ENCODE assay signal across 2 cellular contexts in genomic region chr17:21551081-21551881, GRCh38.
TF ChIP-seq lines count a peak whose summit lies in the region.

No MANE protein-coding gene starts in this region.

TF ChIP-seq in HEK293, 187 proteins besides CTCF, POLR2A, EP300 and RAD21 (continued from another document and continues in another):
- TF ChIP-seq ZNF677 (tag by site-specific recombination; IDR thresholded peaks at IDR 0.05) = no peak
- TF ChIP-seq BCL11A (tag by site-specific recombination; IDR thresholded peaks at IDR 0.05; ENCODE audit: low read depth) = no peak
- no peak for TF ChIP-seq ZNF133 (tag by site-specific recombination; IDR thresholded peaks at IDR 0.05)
- TF ChIP-seq ZBTB20 (tag by site-specific recombination; IDR thresholded peaks at IDR 0.05) = peak; percentile 63
- peak; percentile 56 for TF ChIP-seq SP2 (tag by site-specific recombination; IDR thresholded peaks at IDR 0.05)
- no peak for TF ChIP-seq ZNF704 (tag by site-specific recombination; IDR thresholded peaks at IDR 0.05)
- peak; percentile 68; the same call in 1 of the 2 replicates for TF ChIP-seq GFI1B (tag by site-specific recombination; IDR thresholded peaks at IDR 0.05)
- TF ChIP-seq, protein P1, sequence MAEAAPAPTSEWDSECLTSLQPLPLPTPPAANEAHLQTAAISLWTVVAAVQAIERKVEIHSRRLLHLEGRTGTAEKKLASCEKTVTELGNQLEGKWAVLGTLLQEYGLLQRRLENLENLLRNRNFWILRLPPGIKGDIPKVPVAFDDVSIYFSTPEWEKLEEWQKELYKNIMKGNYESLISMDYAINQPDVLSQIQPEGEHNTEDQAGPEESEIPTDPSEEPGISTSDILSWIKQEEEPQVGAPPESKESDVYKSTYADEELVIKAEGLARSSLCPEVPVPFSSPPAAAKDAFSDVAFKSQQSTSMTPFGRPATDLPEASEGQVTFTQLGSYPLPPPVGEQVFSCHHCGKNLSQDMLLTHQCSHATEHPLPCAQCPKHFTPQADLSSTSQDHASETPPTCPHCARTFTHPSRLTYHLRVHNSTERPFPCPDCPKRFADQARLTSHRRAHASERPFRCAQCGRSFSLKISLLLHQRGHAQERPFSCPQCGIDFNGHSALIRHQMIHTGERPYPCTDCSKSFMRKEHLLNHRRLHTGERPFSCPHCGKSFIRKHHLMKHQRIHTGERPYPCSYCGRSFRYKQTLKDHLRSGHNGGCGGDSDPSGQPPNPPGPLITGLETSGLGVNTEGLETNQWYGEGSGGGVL (tag by site-specific recombination; IDR thresholded peaks at IDR 0.05) = no peak
- no peak for TF ChIP-seq ZNF621 (tag by site-specific recombination; IDR thresholded peaks at IDR 0.05)
- no peak for TF ChIP-seq HOXD13 (CRISPR knock-in tag; IDR thresholded peaks at IDR 0.05; ENCODE audit: borderline replicate concordance)
- no peak for TF ChIP-seq ZNF571 (tag by site-specific recombination; IDR thresholded peaks at IDR 0.05)
- peak; percentile 22; the same call in 1 of the 2 replicates for TF ChIP-seq WT1 (tag by site-specific recombination; IDR thresholded peaks at IDR 0.05)
- no peak for TF ChIP-seq GLI4 (tag by site-specific recombination; IDR thresholded peaks at IDR 0.05)
- TF ChIP-seq ZFP3 (tag by site-specific recombination; IDR thresholded peaks at IDR 0.05; ENCODE audit: low read depth) = no peak
- TF ChIP-seq ZNF510 (tag by site-specific recombination; IDR thresholded peaks at IDR 0.05; ENCODE audit: insufficient replicate concordance) = no peak
- TF ChIP-seq PBX3 (CRISPR knock-in tag; IDR thresholded peaks at IDR 0.05) = no peak
- TF ChIP-seq ZNF548 (tag by site-specific recombination; IDR thresholded peaks at IDR 0.05) = no peak
- 0 out of 2 replicates have a peak, but pooled peaks have one; percentile 59 for TF ChIP-seq ZNF324 (tag by site-specific recombination; IDR thresholded peaks at IDR 0.05)
- TF ChIP-seq MZF1 (tag by site-specific recombination; IDR thresholded peaks at IDR 0.05; ENCODE audit: borderline replicate concordance) = no peak
- TF ChIP-seq ZNF391 (tag by site-specific recombination; IDR thresholded peaks at IDR 0.05; ENCODE audit: borderline replicate concordance, low read depth) = peak; percentile 60; the same call in 1 of the 2 replicates
- 0 out of 2 replicates have a peak, but pooled peaks have one; percentile 44 for TF ChIP-seq ZXDB (tag by site-specific recombination; IDR thresholded peaks at IDR 0.05)
- no peak for TF ChIP-seq ZBTB7A (tag by site-specific recombination; IDR thresholded peaks at IDR 0.05; ENCODE audit: low read depth)
- no peak for TF ChIP-seq ZNF580 (tag by site-specific recombination; IDR thresholded peaks at IDR 0.05)
- TF ChIP-seq ZNF37A (tag by site-specific recombination; IDR thresholded peaks at IDR 0.05) = no peak
- no peak for TF ChIP-seq YY2 (tag by site-specific recombination; IDR thresholded peaks at IDR 0.05)
- TF ChIP-seq ZNF202 (tag by site-specific recombination; IDR thresholded peaks at IDR 0.05; ENCODE audit: borderline replicate concordance) = no peak
- no peak for TF ChIP-seq ZNF555 (tag by site-specific recombination; conservative IDR thresholded peaks at IDR 0.05)
- TF ChIP-seq ZNF26 (tag by site-specific recombination; IDR thresholded peaks at IDR 0.05) = no peak
- peak; percentile 45; the same call in 1 of the 2 replicates for TF ChIP-seq YY1 (tag by site-specific recombination; IDR thresholded peaks at IDR 0.05)

TF ChIP-seq in HepG2, 621 proteins besides CTCF, POLR2A, EP300 and RAD21 (continued from another document and continues in another):
- TF ChIP-seq, protein P2, sequence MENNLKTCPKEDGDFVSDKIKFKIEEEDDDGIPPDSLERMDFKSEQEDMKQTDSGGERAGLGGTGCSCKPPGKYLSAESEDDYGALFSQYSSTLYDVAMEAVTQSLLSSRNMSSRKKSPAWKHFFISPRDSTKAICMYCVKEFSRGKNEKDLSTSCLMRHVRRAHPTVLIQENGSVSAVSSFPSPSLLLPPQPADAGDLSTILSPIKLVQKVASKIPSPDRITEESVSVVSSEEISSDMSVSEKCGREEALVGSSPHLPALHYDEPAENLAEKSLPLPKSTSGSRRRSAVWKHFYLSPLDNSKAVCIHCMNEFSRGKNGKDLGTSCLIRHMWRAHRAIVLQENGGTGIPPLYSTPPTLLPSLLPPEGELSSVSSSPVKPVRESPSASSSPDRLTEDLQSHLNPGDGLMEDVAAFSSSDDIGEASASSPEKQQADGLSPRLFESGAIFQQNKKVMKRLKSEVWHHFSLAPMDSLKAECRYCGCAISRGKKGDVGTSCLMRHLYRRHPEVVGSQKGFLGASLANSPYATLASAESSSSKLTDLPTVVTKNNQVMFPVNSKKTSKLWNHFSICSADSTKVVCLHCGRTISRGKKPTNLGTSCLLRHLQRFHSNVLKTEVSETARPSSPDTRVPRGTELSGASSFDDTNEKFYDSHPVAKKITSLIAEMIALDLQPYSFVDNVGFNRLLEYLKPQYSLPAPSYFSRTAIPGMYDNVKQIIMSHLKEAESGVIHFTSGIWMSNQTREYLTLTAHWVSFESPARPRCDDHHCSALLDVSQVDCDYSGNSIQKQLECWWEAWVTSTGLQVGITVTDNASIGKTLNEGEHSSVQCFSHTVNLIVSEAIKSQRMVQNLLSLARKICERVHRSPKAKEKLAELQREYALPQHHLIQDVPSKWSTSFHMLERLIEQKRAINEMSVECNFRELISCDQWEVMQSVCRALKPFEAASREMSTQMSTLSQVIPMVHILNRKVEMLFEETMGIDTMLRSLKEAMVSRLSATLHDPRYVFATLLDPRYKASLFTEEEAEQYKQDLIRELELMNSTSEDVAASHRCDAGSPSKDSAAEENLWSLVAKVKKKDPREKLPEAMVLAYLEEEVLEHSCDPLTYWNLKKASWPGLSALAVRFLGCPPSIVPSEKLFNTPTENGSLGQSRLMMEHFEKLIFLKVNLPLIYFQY (CRISPR knock-in tag; IDR thresholded peaks at IDR 0.05; ENCODE audit: borderline replicate concordance) = 0 out of 2 replicates have a peak, but pooled peaks have one; percentile 22
- TF ChIP-seq NR1H2 (CRISPR knock-in tag; IDR thresholded peaks at IDR 0.05; ENCODE audit: borderline replicate concordance, low read depth) (peak; percentile 68; the same call in 1 of the 2 replicates), TCF12 (IDR thresholded peaks at IDR 0.05) (no peak), TCF12 (CRISPR knock-in tag; IDR thresholded peaks at IDR 0.05) (0 out of 2 replicates have a peak, but pooled peaks have one; percentile 29), ZNF777 (CRISPR knock-in tag; IDR thresholded peaks at IDR 0.05) (peak; percentile 48; the same call in 1 of the 2 replicates), GTF3A (CRISPR knock-in tag; conservative IDR thresholded peaks at IDR 0.05) (no peak), GFI1 (CRISPR knock-in tag; IDR thresholded peaks at IDR 0.05; ENCODE audit: borderline replicate concordance) (0 out of 2 replicates have a peak, but pooled peaks have one; percentile 50), ZNF629 (CRISPR knock-in tag; conservative IDR thresholded peaks at IDR 0.05) (no peak; the same call in 1 of the 2 replicates), YEATS4 (CRISPR knock-in tag; IDR thresholded peaks at IDR 0.05; ENCODE audit: borderline replicate concordance) (peak; percentile 54; the same call in 1 of the 2 replicates), TMF1 (CRISPR knock-in tag; IDR thresholded peaks at IDR 0.05; ENCODE audit: low read depth) (0 out of 2 replicates have a peak, but pooled peaks have one; percentile 55), ZNF83 (CRISPR knock-in tag; IDR thresholded peaks at IDR 0.05; ENCODE audit: borderline replicate concordance) (0 out of 2 replicates have a peak, but pooled peaks have one; percentile 43), HDAC1 (CRISPR knock-in tag; IDR thresholded peaks at IDR 0.05) (peak; percentile 65), AGO2 (optimal IDR thresholded peaks at IDR 0.05; ENCODE audit: low read depth, low read length) (peak; percentile 52), BORCS8-MEF2B (CRISPR knock-in tag; IDR thresholded peaks at IDR 0.05) (0 out of 2 replicates have a peak, but pooled peaks have one; percentile 53), KLF12 (CRISPR knock-in tag; IDR thresholded peaks at IDR 0.05; ENCODE audit: borderline replicate concordance) (peak; percentile 61; the same call in 1 of the 2 replicates), SPEN (CRISPR knock-in tag; IDR thresholded peaks at IDR 0.05; ENCODE audit: low read depth) (peak; percentile 35; the same call in 1 of the 2 replicates), NR0B2 (CRISPR knock-in tag; IDR thresholded peaks at IDR 0.05) (0 out of 2 replicates have a peak, but pooled peaks have one; percentile 64), ZNF317 (CRISPR knock-in tag; IDR thresholded peaks at IDR 0.05) (peak; percentile 66), HOXD1 (CRISPR knock-in tag; IDR thresholded peaks at IDR 0.05) (0 out of 2 replicates have a peak, but pooled peaks have one; percentile 20), HNF4G (IDR thresholded peaks at IDR 0.05; ENCODE audit: borderline replicate concordance, low read depth, low read length) (no peak), HNF4G (CRISPR knock-in tag; IDR thresholded peaks at IDR 0.05; ENCODE audit: borderline replicate concordance, low read depth) (0 out of 2 replicates have a peak, but pooled peaks have one; percentile 24), POGZ (CRISPR knock-in tag; IDR thresholded peaks at IDR 0.05) (peak; percentile 71), FIP1L1 (IDR thresholded peaks at IDR 0.05; ENCODE audit: borderline replicate concordance, insufficient read depth, low read depth, low read length) (no peak), NAIF1 (CRISPR knock-in tag; IDR thresholded peaks at IDR 0.05; ENCODE audit: borderline replicate concordance) (peak; percentile 39; the same call in 1 of the 2 replicates), CCAR2 (optimal IDR thresholded peaks at IDR 0.05; ENCODE audit: low read depth, low read length) (no peak)
- TF ChIP-seq, protein P3, sequence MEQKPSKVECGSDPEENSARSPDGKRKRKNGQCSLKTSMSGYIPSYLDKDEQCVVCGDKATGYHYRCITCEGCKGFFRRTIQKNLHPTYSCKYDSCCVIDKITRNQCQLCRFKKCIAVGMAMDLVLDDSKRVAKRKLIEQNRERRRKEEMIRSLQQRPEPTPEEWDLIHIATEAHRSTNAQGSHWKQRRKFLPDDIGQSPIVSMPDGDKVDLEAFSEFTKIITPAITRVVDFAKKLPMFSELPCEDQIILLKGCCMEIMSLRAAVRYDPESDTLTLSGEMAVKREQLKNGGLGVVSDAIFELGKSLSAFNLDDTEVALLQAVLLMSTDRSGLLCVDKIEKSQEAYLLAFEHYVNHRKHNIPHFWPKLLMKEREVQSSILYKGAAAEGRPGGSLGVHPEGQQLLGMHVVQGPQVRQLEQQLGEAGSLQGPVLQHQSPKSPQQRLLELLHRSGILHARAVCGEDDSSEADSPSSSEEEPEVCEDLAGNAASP (CRISPR knock-in tag; IDR thresholded peaks at IDR 0.05; ENCODE audit: borderline replicate concordance) = no peak
- TF ChIP-seq, protein P4, sequence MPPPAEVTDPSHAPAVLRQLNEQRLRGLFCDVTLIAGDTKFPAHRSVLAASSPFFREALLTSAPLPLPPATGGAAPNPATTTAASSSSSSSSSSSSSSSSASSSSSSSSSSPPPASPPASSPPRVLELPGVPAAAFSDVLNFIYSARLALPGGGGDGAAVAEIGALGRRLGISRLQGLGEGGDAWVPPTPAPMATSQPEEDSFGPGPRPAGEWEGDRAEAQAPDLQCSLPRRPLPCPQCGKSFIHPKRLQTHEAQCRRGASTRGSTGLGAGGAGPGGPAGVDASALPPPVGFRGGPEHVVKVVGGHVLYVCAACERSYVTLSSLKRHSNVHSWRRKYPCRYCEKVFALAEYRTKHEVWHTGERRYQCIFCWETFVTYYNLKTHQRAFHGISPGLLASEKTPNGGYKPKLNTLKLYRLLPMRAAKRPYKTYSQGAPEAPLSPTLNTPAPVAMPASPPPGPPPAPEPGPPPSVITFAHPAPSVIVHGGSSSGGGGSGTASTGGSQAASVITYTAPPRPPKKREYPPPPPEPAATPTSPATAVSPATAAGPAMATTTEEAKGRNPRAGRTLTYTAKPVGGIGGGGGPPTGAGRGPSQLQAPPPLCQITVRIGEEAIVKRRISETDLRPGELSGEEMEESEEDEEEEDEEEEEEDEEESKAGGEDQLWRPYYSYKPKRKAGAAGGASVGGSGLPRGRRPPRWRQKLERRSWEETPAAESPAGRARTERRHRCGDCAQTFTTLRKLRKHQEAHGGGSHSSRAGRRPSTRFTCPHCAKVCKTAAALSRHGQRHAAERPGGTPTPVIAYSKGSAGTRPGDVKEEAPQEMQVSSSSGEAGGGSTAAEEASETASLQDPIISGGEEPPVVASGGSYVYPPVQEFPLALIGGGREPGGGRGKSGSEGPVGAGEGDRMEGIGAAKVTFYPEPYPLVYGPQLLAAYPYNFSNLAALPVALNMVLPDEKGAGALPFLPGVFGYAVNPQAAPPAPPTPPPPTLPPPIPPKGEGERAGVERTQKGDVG (CRISPR knock-in tag; IDR thresholded peaks at IDR 0.05; ENCODE audit: borderline replicate concordance) = no peak
- TF ChIP-seq, protein P5, sequence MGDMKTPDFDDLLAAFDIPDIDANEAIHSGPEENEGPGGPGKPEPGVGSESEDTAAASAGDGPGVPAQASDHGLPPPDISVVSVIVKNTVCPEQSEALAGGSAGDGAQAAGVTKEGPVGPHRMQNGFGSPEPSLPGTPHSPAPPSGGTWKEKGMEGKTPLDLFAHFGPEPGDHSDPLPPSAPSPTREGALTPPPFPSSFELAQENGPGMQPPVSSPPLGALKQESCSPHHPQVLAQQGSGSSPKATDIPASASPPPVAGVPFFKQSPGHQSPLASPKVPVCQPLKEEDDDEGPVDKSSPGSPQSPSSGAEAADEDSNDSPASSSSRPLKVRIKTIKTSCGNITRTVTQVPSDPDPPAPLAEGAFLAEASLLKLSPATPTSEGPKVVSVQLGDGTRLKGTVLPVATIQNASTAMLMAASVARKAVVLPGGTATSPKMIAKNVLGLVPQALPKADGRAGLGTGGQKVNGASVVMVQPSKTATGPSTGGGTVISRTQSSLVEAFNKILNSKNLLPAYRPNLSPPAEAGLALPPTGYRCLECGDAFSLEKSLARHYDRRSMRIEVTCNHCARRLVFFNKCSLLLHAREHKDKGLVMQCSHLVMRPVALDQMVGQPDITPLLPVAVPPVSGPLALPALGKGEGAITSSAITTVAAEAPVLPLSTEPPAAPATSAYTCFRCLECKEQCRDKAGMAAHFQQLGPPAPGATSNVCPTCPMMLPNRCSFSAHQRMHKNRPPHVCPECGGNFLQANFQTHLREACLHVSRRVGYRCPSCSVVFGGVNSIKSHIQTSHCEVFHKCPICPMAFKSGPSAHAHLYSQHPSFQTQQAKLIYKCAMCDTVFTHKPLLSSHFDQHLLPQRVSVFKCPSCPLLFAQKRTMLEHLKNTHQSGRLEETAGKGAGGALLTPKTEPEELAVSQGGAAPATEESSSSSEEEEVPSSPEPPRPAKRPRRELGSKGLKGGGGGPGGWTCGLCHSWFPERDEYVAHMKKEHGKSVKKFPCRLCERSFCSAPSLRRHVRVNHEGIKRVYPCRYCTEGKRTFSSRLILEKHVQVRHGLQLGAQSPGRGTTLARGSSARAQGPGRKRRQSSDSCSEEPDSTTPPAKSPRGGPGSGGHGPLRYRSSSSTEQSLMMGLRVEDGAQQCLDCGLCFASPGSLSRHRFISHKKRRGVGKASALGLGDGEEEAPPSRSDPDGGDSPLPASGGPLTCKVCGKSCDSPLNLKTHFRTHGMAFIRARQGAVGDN (CRISPR knock-in tag; IDR thresholded peaks at IDR 0.05) = peak; percentile 86
